ENCODE assay signal across 1 cellular context in the genomic region with DNA sequence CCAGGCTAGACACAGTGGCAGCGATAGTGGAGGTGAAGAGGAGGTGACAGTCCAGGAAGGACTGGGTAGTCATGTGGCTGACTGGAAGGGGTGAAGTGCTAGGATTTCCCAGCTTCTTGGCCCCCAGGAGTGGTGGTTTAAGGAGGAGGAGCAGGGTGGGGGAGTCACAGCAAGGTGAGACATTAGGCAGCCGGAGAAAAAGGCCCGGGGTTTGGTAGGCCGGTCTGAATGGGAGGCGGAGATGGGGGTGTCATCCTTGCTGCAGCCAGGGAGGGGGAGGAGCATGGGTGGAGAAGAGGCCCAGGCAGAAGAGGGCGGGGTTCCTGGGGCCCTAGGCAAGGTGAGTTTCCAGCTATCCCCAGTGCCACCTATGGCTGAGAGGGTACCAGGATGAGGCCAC.
TF ChIP-seq lines count a peak whose summit lies in the region.

No MANE protein-coding gene starts in this region.

TF ChIP-seq in HepG2, 621 proteins besides CTCF, POLR2A, EP300 and RAD21:
- no peak for TF ChIP-seq KLF6 (CRISPR knock-in tag; IDR thresholded peaks at IDR 0.05)
